ENCODE assay signal across 31 cellular contexts in the genomic region with DNA sequence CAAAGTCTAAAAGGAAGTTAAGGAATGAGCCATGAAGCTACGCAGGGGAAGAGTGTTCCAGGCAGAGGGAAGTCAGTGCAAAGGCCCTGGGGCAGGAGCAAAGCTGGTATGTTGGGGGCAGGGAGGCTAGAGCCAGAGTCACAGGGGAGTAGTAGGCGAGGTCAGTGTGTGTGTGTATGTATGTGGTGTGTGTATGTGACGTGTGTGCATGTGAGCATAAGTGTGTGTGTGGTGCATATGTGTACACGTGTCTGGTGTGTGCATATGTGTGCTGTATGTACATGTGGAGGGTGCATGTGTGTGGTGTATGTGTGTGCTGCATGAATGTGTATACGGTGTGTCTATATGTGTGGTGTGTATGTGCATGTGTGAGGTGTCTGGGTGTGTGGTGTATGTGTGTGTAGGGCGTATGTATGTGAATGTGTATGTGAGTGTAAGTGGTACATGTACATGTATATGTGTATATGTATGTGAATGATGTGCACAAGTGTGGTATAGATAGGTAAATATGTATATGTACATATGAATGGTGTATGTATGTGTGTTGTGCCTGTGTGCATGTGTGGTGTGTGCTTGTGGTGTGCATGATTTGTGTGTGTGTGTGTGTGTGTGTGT.
"Had no signal": no experiment of that assay in that cellular context is flagged by ENCODE, and none has a peak within 500 bp of the region (broad histone marks: within the 10 kb centered on the region; RNA-seq: fewer than 3 reads in every experiment).

No MANE protein-coding gene starts in this region.

- H3K36me3 Mint-ChIP-seq: activated naive CD8-positive, alpha-beta T cell; T-cell had no signal

- H3K27ac Mint-ChIP-seq: activated CD4-positive, alpha-beta T cell treated with anti-CD3 and anti-CD28 coated beads for 36 hours; activated naive CD8-positive, alpha-beta T cell; T-cell; T-helper 2 cell treated with Interferon-gamma antibody and Interleukin-4, amounts not matched to agents 5 μg/mL and 100 μg/mL, for 36 hours had no signal

- H3K36me3 ChIP-seq: cardiac muscle cell, gastrocnemius medialis, left ventricle myocardium inferior, right atrium auricular region, transverse colon, vagina had no signal

- H2AFZ ChIP-seq: hepatocyte had no signal

- H3K79me2 ChIP-seq: hepatocyte had no signal

- H3K4me2 ChIP-seq: hepatocyte had no signal

- H3K9me3 Mint-ChIP-seq: neural crest cell; T-cell; T-helper 2 cell treated with Interferon-gamma antibody and Interleukin-4, amounts not matched to agents 5 μg/mL and 100 μg/mL, for 36 hours had no signal

- ATAC-seq: activated CD4-positive, alpha-beta T cell treated with anti-CD3 and anti-CD28 coated beads for 36 hours; gastrocnemius medialis; stimulated activated naive CD8-positive, alpha-beta T cell treated with anti-CD3 and anti-CD28 coated beads, Interleukin-15, Interleukin-2, amounts not matched to agents 100 U/mL and 50 U/mL, for 24 hours; T-cell had no signal

- H3K27ac ChIP-seq: cardiac muscle cell, coronary artery, dorsolateral prefrontal cortex, gastrocnemius medialis, hepatocyte, left ventricle myocardium inferior, right atrium auricular region, testis, transverse colon, vagina had no signal

- H3K27me3 ChIP-seq: cardiac muscle cell, gastrocnemius medialis, hepatocyte, right atrium auricular region, testis, transverse colon, vagina had no signal

- H3K4me3 Mint-ChIP-seq: activated CD4-positive, alpha-beta T cell treated with anti-CD3 and anti-CD28 coated beads for 36 hours; activated naive CD8-positive, alpha-beta T cell; naive B cell; neural crest cell; T-cell; T-helper 2 cell treated with Interferon-gamma antibody and Interleukin-4, amounts not matched to agents 5 μg/mL and 100 μg/mL, for 36 hours had no signal

- H3K4me3 ChIP-seq: cardiac muscle cell, coronary artery, dorsolateral prefrontal cortex, gastrocnemius medialis, hepatocyte, left ventricle myocardium inferior, lung, right atrium auricular region, testis, transverse colon, vagina had no signal

- DNase-seq: activated CD4-positive, alpha-beta T cell treated with anti-CD3 and anti-CD28 coated beads for 36 hours; activated CD4-positive, alpha-beta T cell treated with anti-CD3 and anti-CD28 coated beads, Interleukin-2, amount 50 U/mL, for 4 hours; activated CD4-positive, CD25-positive, alpha-beta regulatory T cell; activated effector memory CD4-positive, alpha-beta T cell treated with Interleukin-2 at 50 U/mL for 16 hours; activated naive CD4-positive, alpha-beta T cell treated with Interleukin-2 at 50 U/mL for 16 hours; activated T-cell treated with anti-CD3 and anti-CD28 coated beads for 4 hours; anterior cingulate cortex; dorsolateral prefrontal cortex; effector memory CD4-positive, alpha-beta T cell; erythroblast; gastrocnemius medialis; glutamatergic neuron; islet precursor cell; left ventricle myocardium inferior; naive B cell; occipital lobe; stimulated activated CD4-positive, alpha-beta T cell treated with anti-CD3 and anti-CD28 coated beads, Interleukin-15, amount 100 ng/mL, for 24 hours; stimulated activated CD4-positive, alpha-beta T cell treated with anti-CD3 and anti-CD28 coated beads, Interleukin-2, amount 100 ng/mL, for 24 hours; stimulated activated naive CD8-positive, alpha-beta T cell treated with anti-CD3 and anti-CD28 coated beads, Interleukin-15, Interleukin-2, amounts not matched to agents 100 U/mL and 50 U/mL, for 24 hours; T-cell; testis; transverse colon had no signal

- H3K4me1 Mint-ChIP-seq: naive B cell, T-cell had no signal

- H3K4me1 ChIP-seq: gastrocnemius medialis, right atrium auricular region, vagina had no signal

- H3K9me3 ChIP-seq: gastrocnemius medialis, left ventricle myocardium inferior, right atrium auricular region, testis, transverse colon, vagina had no signal
